In the genomic region with DNA sequence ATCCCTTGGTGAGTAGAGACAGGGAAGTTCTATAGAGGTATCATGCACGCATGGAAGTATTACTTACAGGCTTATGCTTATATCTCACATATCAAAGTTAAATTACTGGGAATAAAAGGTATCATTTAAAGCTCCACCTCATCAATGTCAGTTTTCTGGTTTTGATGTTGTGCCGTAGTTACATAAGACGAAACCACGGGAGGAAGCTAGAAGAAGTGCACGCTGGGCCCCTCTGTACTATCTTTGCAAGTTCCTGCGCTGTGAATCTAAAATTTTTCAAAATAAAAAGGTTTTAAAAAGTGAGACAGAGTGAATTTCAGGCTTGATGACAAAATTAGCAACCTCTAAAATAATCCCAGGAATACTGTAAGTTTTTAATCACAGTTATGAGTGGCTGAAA, we compare ENCODE assay signal across 35 cellular contexts.
"Had no signal": no experiment of that assay in that cellular context is flagged by ENCODE, and none has a peak within 500 bp of the region (broad histone marks: within the 10 kb centered on the region; RNA-seq: fewer than 3 reads in every experiment).

No MANE protein-coding gene starts in this region.

- H3K36me3 ChIP-seq: adrenal gland, breast epithelium, Peyer's patch, SJSA1 had no signal

- H3K27me3 ChIP-seq: adrenal gland, body of pancreas, breast epithelium, Peyer's patch had no signal

- ATAC-seq: activated T-cell treated with anti-CD3 and anti-CD28 coated beads, Interleukin-2, amount 50 U/mL, for 4 hours; body of pancreas; K562; PC-3 had no signal

- H3K4me1 ChIP-seq: adrenal gland, body of pancreas, breast epithelium, Peyer's patch, SJSA1 had no signal

- H3K4me1 Mint-ChIP-seq: activated B cell treated with CpG ODN at 0.5 μM for 24 hours had no signal

- H3K9me3 Mint-ChIP-seq: activated B cell treated with CpG ODN at 0.5 μM for 24 hours; activated CD4-positive, alpha-beta T cell treated with anti-CD3 and anti-CD28 coated beads, Interleukin-2, amount 10 ng/mL, durations not matched to agents 24 days and 14 days; activated T-cell treated with anti-CD3 and anti-CD28 coated beads, Interleukin-2, amount 50 U/mL, for 4 hours; activated T-helper 1 cell treated with anti-CD3 and anti-CD28 coated beads, Interleukin-12 subunit alpha, Interleukin-12 subunit beta, Interleukin-2, Interleukin-4 antibody, amounts not matched to agents 30 ng/mL and 10 ng/mL and 1 ng/mL, durations not matched to agents 14 hours and 24 hours and 36 hours had no signal

- H3K4me3 ChIP-seq: adrenal gland, body of pancreas, breast epithelium, K562, Peyer's patch, SJSA1 had no signal

- DNase-seq: activated B cell treated with CpG ODN at 0.5 μM for 24 hours; activated CD4-positive, alpha-beta T cell treated with anti-CD3 and anti-CD28 coated beads, Interleukin-2, amount 50 U/mL, for 4 hours; activated CD4-positive, CD25-positive, alpha-beta regulatory T cell treated with anti-CD3 and anti-CD28 coated beads, Interleukin-2, amount 50 U/mL, for 72 hours; activated CD8-positive, alpha-beta memory T cell treated with anti-CD3 and anti-CD28 coated beads, Interleukin-2, amount 50 U/mL, for 4 hours; activated gamma-delta T cell treated with Interleukin-2 at 50 U/mL for 16 hours; activated naive CD4-positive, alpha-beta T cell treated with anti-CD3 and anti-CD28 coated beads, Interleukin-2, amount 50 U/mL, for 16 hours; activated T-cell treated with anti-CD3 and anti-CD28 coated beads for 4 hours; activated T-cell treated with anti-CD3 and anti-CD28 coated beads, Interleukin-2, amount 50 U/mL, for 4 hours; adrenal gland; body of pancreas; NCI-H1092 treated with DMSO at 0.1 percent for 48 hours; NCI-H1417; NCI-H146; NCI-H187; NCI-H2029 treated with DMSO at 0.1 percent for 48 hours; NCI-H2107; NCI-H2171; NCI-H510A; NCI-H526; NCI-H748 treated with DMSO at 0.1 percent for 48 hours; NK-92 treated with Interleukin-12 subunit alpha and Interleukin-12 subunit beta, amount 100 ng/mL, for 24 hours; PC-3; Peyer's patch; RPMI8226; SHP77 treated with DMSO at 0.1 percent for 48 hours; SK-N-SH; T-helper 1 cell; T-helper 2 cell; T-helper 9 cell had no signal

- H3K4me3 Mint-ChIP-seq: activated B cell treated with CpG ODN at 0.5 μM for 24 hours; activated CD4-positive, alpha-beta T cell treated with anti-CD3 and anti-CD28 coated beads, Interleukin-2, amount 10 ng/mL, durations not matched to agents 24 days and 14 days; activated T-cell treated with anti-CD3 and anti-CD28 coated beads, Interleukin-2, amount 50 U/mL, for 4 hours; activated T-helper 1 cell treated with anti-CD3 and anti-CD28 coated beads, Interleukin-12 subunit alpha, Interleukin-12 subunit beta, Interleukin-2, Interleukin-4 antibody, amounts not matched to agents 30 ng/mL and 10 ng/mL and 1 ng/mL, durations not matched to agents 14 hours and 24 hours and 36 hours had no signal

- H3K27ac Mint-ChIP-seq: activated B cell treated with CpG ODN at 0.5 μM for 24 hours; activated CD4-positive, alpha-beta T cell treated with anti-CD3 and anti-CD28 coated beads, Interleukin-2, amount 10 ng/mL, durations not matched to agents 24 days and 14 days; activated T-helper 1 cell treated with anti-CD3 and anti-CD28 coated beads, Interleukin-12 subunit alpha, Interleukin-12 subunit beta, Interleukin-2, Interleukin-4 antibody, amounts not matched to agents 30 ng/mL and 10 ng/mL and 1 ng/mL, durations not matched to agents 14 hours and 24 hours and 36 hours had no signal

- H3K27ac ChIP-seq: adrenal gland, body of pancreas, breast epithelium, Peyer's patch, SJSA1, VCaP had no signal

- H3K9me3 ChIP-seq: adrenal gland, body of pancreas, breast epithelium, Peyer's patch, SK-N-SH had no signal
